In genomic region chr12:65781681-65782269, GRCh38 we compare ENCODE assay signal across 28 cellular contexts. TPM values are rescaled to one million over a fixed set of nuclear protein-coding genes. Genes with fewer than 3 reads are reported as not detected.
"Had no signal": no experiment of that assay in that cellular context is flagged by ENCODE, and none has a peak within 500 bp of the region (broad histone marks: within the 10 kb centered on the region; RNA-seq: fewer than 3 reads in every experiment).

No MANE protein-coding gene starts in this region.

- H3K36me3 ChIP-seq: heart right ventricle, lower lobe of right lung, prostate gland, right atrium auricular region, stomach, tibial artery, upper lobe of left lung had no signal

- H3K4me2 ChIP-seq: smooth muscle cell had no signal

- H3K4me3 Mint-ChIP-seq: immature natural killer cell; memory B cell; mesothelial cell of epicardium; naive thymus-derived CD4-positive, alpha-beta T cell; nephron; stimulated activated effector memory CD8-positive, alpha-beta T cell treated with anti-CD3 and anti-CD28 coated beads, Interleukin-12 subunit alpha, Interleukin-12 subunit beta, amount 100 ng/mL, for 72 hours had no signal

- H3K9me3 Mint-ChIP-seq: memory B cell; nephron; stimulated activated effector memory CD8-positive, alpha-beta T cell treated with anti-CD3 and anti-CD28 coated beads, Interleukin-12 subunit alpha, Interleukin-12 subunit beta, amount 100 ng/mL, for 72 hours had no signal

- H3K4me1 ChIP-seq: heart right ventricle, lower lobe of right lung, prostate gland, right atrium auricular region, stomach, tibial artery, upper lobe of left lung had no signal

- H3K9me3 ChIP-seq: lower lobe of right lung, mucosa of descending colon, prostate gland, right atrium auricular region, tibial artery, upper lobe of left lung had no signal

- H3K27ac ChIP-seq: dorsolateral prefrontal cortex, heart right ventricle, lower lobe of right lung, prostate gland, right atrium auricular region, stomach, tibial artery, upper lobe of left lung had no signal

- H3K4me1 Mint-ChIP-seq: immature natural killer cell; memory B cell; naive thymus-derived CD4-positive, alpha-beta T cell; stimulated activated effector memory CD8-positive, alpha-beta T cell treated with anti-CD3 and anti-CD28 coated beads, Interleukin-12 subunit alpha, Interleukin-12 subunit beta, amount 100 ng/mL, for 72 hours had no signal

- H3K27me3 ChIP-seq: right atrium auricular region, stomach, upper lobe of left lung had no signal

- DNase-seq: dorsolateral prefrontal cortex; effector CD4-positive, alpha-beta T cell; foreskin melanocyte; glutamatergic neuron; heart right ventricle; hippocampal formation; immature natural killer cell; islet precursor cell; left ventricle myocardium superior; lower lobe of right lung; mucosa of descending colon; naive thymus-derived CD4-positive, alpha-beta T cell; nucleus accumbens; stimulated activated CD4-positive, alpha-beta T cell treated with anti-CD3 and anti-CD28 coated beads, Interleukin-2, amount 100 ng/mL, for 24 hours; stimulated activated CD4-positive, alpha-beta T cell treated with anti-CD3 and anti-CD28 coated beads, Interleukin-4, amount 100 ng/mL, for 24 hours; stimulated activated naive CD4-positive, alpha-beta T cell treated with Interleukin-2 at 50 U/mL for 16 hours; stomach; tibial artery; upper lobe of left lung had no signal

- ATAC-seq: esophagus mucosa; heart right ventricle; left ventricle myocardium superior; lower lobe of right lung; mucosa of descending colon; naive thymus-derived CD4-positive, alpha-beta T cell; sciatic nerve; stimulated activated effector memory CD8-positive, alpha-beta T cell treated with anti-CD3 and anti-CD28 coated beads, Interleukin-12 subunit alpha, Interleukin-12 subunit beta, amount 100 ng/mL, for 72 hours had no signal

- H3K36me3 Mint-ChIP-seq: immature natural killer cell; memory B cell; mesothelial cell of epicardium; naive thymus-derived CD4-positive, alpha-beta T cell; stimulated activated effector memory CD8-positive, alpha-beta T cell treated with anti-CD3 and anti-CD28 coated beads, Interleukin-12 subunit alpha, Interleukin-12 subunit beta, amount 100 ng/mL, for 72 hours had no signal

- H3K27ac Mint-ChIP-seq: immature natural killer cell; memory B cell; mesothelial cell of epicardium; naive thymus-derived CD4-positive, alpha-beta T cell; nephron; stimulated activated effector memory CD8-positive, alpha-beta T cell treated with anti-CD3 and anti-CD28 coated beads, Interleukin-12 subunit alpha, Interleukin-12 subunit beta, amount 100 ng/mL, for 72 hours had no signal

- H3K4me3 ChIP-seq: dorsolateral prefrontal cortex, heart right ventricle, lower lobe of right lung, mucosa of descending colon, prostate gland, right atrium auricular region, smooth muscle cell, stomach, tibial artery, upper lobe of left lung had no signal

RNA-seq across cellular contexts. Expression of gene HMGA2, which starts 42.5 kb away (rescaled TPM):
- total RNA-seq: left ventricle myocardium superior, lower lobe of right lung, right atrium auricular region had no signal
- polyA plus RNA-seq: naive thymus-derived CD4-positive, alpha-beta T cell had no signal
